Comparison of ENCODE assay signal across 1 cellular context in genomic region chr16:65114527-65114926, GRCh38.
TF ChIP-seq lines count a peak whose summit lies in the region.

No MANE protein-coding gene starts in this region.

TF ChIP-seq in IMR-90, 13 proteins besides CTCF, POLR2A, EP300 and RAD21:
- TF ChIP-seq FOS (IDR thresholded peaks at IDR 0.05; ENCODE audit: low read depth, low read length) (no peak), MAFK (IDR thresholded peaks at IDR 0.05; ENCODE audit: low read depth, low read length) (no peak), MAZ (IDR thresholded peaks at IDR 0.05; ENCODE audit: borderline replicate concordance, low read depth, low read length) (no peak), CEBPB (IDR thresholded peaks at IDR 0.05; ENCODE audit: low read depth, low read length) (no peak), RCOR1 (IDR thresholded peaks at IDR 0.05; ENCODE audit: insufficient replicate concordance, low read length) (no peak), USF2 (IDR thresholded peaks at IDR 0.05; ENCODE audit: low read depth, low read length) (no peak), CHD1 (IDR thresholded peaks at IDR 0.05; ENCODE audit: low read depth, low read length) (no peak), RFX5 (IDR thresholded peaks at IDR 0.05; ENCODE audit: low read depth, low read length) (no peak), BHLHE40 (IDR thresholded peaks at IDR 0.05; ENCODE audit: low read depth, low read length) (no peak), NFE2L2 (IDR thresholded peaks at IDR 0.05; ENCODE audit: low read depth, low read length) (no peak), SMC3 (IDR thresholded peaks at IDR 0.05; ENCODE audit: low read depth, low read length) (no peak), MXI1 (IDR thresholded peaks at IDR 0.05; ENCODE audit: borderline replicate concordance, low read depth, low read length) (no peak)
- TF ChIP-seq, protein P1, sequence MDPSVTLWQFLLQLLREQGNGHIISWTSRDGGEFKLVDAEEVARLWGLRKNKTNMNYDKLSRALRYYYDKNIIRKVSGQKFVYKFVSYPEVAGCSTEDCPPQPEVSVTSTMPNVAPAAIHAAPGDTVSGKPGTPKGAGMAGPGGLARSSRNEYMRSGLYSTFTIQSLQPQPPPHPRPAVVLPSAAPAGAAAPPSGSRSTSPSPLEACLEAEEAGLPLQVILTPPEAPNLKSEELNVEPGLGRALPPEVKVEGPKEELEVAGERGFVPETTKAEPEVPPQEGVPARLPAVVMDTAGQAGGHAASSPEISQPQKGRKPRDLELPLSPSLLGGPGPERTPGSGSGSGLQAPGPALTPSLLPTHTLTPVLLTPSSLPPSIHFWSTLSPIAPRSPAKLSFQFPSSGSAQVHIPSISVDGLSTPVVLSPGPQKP (IDR thresholded peaks at IDR 0.05; ENCODE audit: borderline replicate concordance, low read depth, low read length), result no peak
TF ChIP-seq in IMR-90: peak in this region for 0.
